ENCODE assay signal across 8 cellular contexts in genomic region chr10:101042667-101043355, GRCh38. TPM values are rescaled to one million over a fixed set of nuclear protein-coding genes. Genes with fewer than 3 reads are reported as not detected.
DNase-seq lines count a peak whose midpoint lies in the region; FAIRE-seq and TF ChIP-seq lines count a peak whose summit lies in the region.

No MANE protein-coding gene starts in this region.

- H3K36me3 Mint-ChIP-seq in mesothelial cell of epicardium: peaks cover 4% of the 10 kb centered on the region

- H3K27ac Mint-ChIP-seq in mesothelial cell of epicardium: peak overlapping the region; percentile 98

- no peaks in the 10 kb centered on the region for H3K9me3 Mint-ChIP-seq in mesothelial cell of epicardium

- DNase-seq in COLO829 (ENCODE audit: low spot score) (peak; percentile 93), GM20000 (ENCODE audit: low spot score) (peak; percentile 96), HT1080 (ENCODE audit: low read depth) (peak; percentile 98), NOMO-1 treated with dmso at 0.1 percent for 144 hours (lab: John Stamatoyannopoulos, UW; ENCODE audit: unreplicated experiment) (peak; percentile 92), mesothelial cell of epicardium (ENCODE audit: low spot score in 2 of 2, unreplicated experiment in 2 of 2) (peak; percentile 69 to 88)
- peak; percentile 81 for DNase-seq in activated CD8-positive, alpha-beta memory T cell treated with anti-CD3 and anti-CD28 coated beads, Interleukin-2, amount 50 U/mL, for 24 hours (ENCODE audit: extremely low read depth)
- DNase-seq in stimulated activated CD8-positive, alpha-beta memory T cell treated with anti-CD3 and anti-CD28 coated beads, Interleukin-15, amount 100 ng/mL, for 4 hours (ENCODE audit: low read depth in 2 of 2): peak; percentile 66 to 73

- peak; percentile 92 for FAIRE-seq in endometrium (lab: Jason Lieb, UNC)

- H3K4me1 Mint-ChIP-seq in mesothelial cell of epicardium: peaks cover 37% of the 10 kb centered on the region

- peaks cover 24% of the 10 kb centered on the region for H3K27me3 Mint-ChIP-seq in mesothelial cell of epicardium (ENCODE audit: low read depth)

- TF ChIP-seq CTCF in GM20000 (IDR thresholded peaks at IDR 0.05; ENCODE audit: extremely low read depth, missing control alignments): no peak
- TF ChIP-seq CTCF in mesothelial cell of epicardium (IDR thresholded peaks at IDR 0.05; ENCODE audit: unreplicated experiment): no peak

- H3K4me3 Mint-ChIP-seq in mesothelial cell of epicardium: peak overlapping the region; percentile 92

RNA-seq across cellular contexts. Expression of gene SFXN3, which starts 11.8 kb away (rescaled TPM):
- total RNA-seq in HT1080 (2014; rRNA removed; shearing (Covaris generic)): 70.2 and 76.3 TPM in 2 replicates
- 49.4 and 49.8 TPM in 2 replicates for polyA plus RNA-seq in HT1080 (2015; cell fraction: cytosol; rRNA removed)
- polyA plus RNA-seq in HT1080 (2015; cell fraction: nucleus; rRNA removed): 160 and 189 TPM in 2 replicates
- 14.8 to 17.4 TPM (median 17.1 TPM) in 3 replicates for total RNA-seq in mesothelial cell of epicardium

RNA-seq across cellular contexts. Expression of gene PDZD7, which starts 11.9 kb away (rescaled TPM):
- total RNA-seq in HT1080 (2014; rRNA removed; shearing (Covaris generic)): 0.80 and 1.6 TPM in 2 replicates
- 1.2 and 1.3 TPM in 2 replicates for polyA plus RNA-seq in HT1080 (2015; cell fraction: cytosol; rRNA removed)
- 2.8 and 4.4 TPM in 2 replicates for polyA plus RNA-seq in HT1080 (2015; cell fraction: nucleus; rRNA removed)
- total RNA-seq in mesothelial cell of epicardium: 1.2 to 1.8 TPM (median 1.8 TPM) in 3 replicates

RNA-seq across cellular contexts. Expression of gene KAZALD1, which starts 19.0 kb away (rescaled TPM):
- 13.4 and 14.0 TPM in 2 replicates for total RNA-seq in HT1080 (2014; rRNA removed; shearing (Covaris generic))
- polyA plus RNA-seq in HT1080 (2015; cell fraction: cytosol; rRNA removed): 10.0 and 11.7 TPM in 2 replicates
- 12.7 and 13.5 TPM in 2 replicates for polyA plus RNA-seq in HT1080 (2015; cell fraction: nucleus; rRNA removed)
- 15.9 to 17.5 TPM (median 16.8 TPM) in 3 replicates for total RNA-seq in mesothelial cell of epicardium

RNA-seq across cellular contexts. Expression of gene LZTS2, which starts 43.2 kb away (rescaled TPM):
- 51.8 and 62.1 TPM in 2 replicates for total RNA-seq in HT1080 (2014; rRNA removed; shearing (Covaris generic))
- 44.8 and 46.6 TPM in 2 replicates for polyA plus RNA-seq in HT1080 (2015; cell fraction: cytosol; rRNA removed)
- 73.4 and 79.0 TPM in 2 replicates for polyA plus RNA-seq in HT1080 (2015; cell fraction: nucleus; rRNA removed)
- 107 to 111 TPM (median 110 TPM) in 3 replicates for total RNA-seq in mesothelial cell of epicardium

RNA-seq across cellular contexts. Expression of gene TWNK, which starts 55.5 kb away (rescaled TPM):
- total RNA-seq in HT1080 (2014; rRNA removed; shearing (Covaris generic)): 29.8 and 35.9 TPM in 2 replicates
- 23.1 and 25.3 TPM in 2 replicates for polyA plus RNA-seq in HT1080 (2015; cell fraction: cytosol; rRNA removed)
- polyA plus RNA-seq in HT1080 (2015; cell fraction: nucleus; rRNA removed): 32.6 and 36.7 TPM in 2 replicates
- 11.7 to 13.9 TPM (median 12.4 TPM) in 3 replicates for total RNA-seq in mesothelial cell of epicardium

Comparison
In these comparisons a context has a peak if more than half of its experiments do, and no peak if none do; other contexts are left out.
1. Peak in every context shown above with its lines: DNase-seq.